8 cellular contexts compared by ENCODE assay signal in genomic region chr20:11689262-11689661, GRCh38.
"Had no signal": no experiment of that assay in that cellular context is flagged by ENCODE, and none has a peak within 500 bp of the region (broad histone marks: within the 10 kb centered on the region; RNA-seq: fewer than 3 reads in every experiment).

No MANE protein-coding gene starts in this region.

- ATAC-seq: GM12878 had no signal

- DNase-seq: GDM1, GF-D8 had no signal

- H3K4me3 ChIP-seq: GM12878 had no signal

- FAIRE-seq: G401.6, GM12878, GM12891, GM12892, GM18507, GM19239 had no signal
